ENCODE assay signal across 1 cellular context in the genomic region with DNA sequence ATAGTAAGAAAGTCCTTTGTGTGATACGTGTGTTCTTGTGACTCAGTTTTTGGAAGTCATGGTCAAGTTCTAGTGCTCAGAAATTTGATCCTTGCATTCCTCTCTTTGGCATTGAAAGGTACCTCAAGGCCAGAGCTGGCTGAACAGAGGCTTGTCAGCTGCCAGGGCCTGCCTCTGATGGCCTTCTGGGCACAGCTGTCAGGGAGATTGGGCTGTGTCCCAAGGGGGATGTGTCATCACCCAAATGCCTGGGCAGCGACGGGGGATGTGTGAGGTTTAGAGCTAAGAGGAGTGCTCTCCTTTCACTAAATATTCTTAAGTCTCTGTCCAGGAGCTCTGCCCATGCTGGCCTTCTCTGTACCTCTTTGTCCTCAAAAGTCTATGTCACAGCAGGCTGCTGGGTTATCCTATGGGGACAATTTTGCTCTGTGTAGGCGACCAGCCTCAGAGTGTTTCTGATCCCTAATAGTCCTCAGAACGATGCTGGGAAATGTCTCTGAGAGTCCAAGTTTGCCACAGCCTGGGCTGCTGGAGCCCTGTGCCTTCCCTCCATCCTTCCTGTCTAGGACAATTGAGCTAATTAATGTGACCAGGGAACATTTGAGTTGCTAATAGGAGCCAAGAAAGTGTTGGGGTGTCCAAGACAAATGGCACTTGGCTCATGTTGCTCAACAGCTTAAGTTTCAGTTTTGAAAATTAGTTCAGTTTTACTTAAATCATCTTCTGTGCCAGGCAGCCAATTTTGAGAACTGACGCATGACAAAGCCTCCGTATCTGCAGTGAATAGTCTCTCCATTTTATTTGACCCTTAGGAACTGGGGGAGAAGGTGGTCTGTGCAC.
TF ChIP-seq lines count a peak whose summit lies in the region.

No MANE protein-coding gene starts in this region.

TF ChIP-seq in SK-N-SH, 30 proteins besides CTCF, POLR2A, EP300 and RAD21 (continued from another document):
- 0 out of 2 replicates have a peak, but pooled peaks have one; percentile 13 for TF ChIP-seq JUND (IDR thresholded peaks at IDR 0.05)
